In genomic region chr14:50744242-50744641, GRCh38 we compare ENCODE assay signal across 20 cellular contexts.
"Had no signal": no experiment of that assay in that cellular context is flagged by ENCODE, and none has a peak within 500 bp of the region (broad histone marks: within the 10 kb centered on the region; RNA-seq: fewer than 3 reads in every experiment).

No MANE protein-coding gene starts in this region.

- H3K27me3 Mint-ChIP-seq: brain, progenitor cell of endocrine pancreas had no signal

- H3K4me1 Mint-ChIP-seq: brain, natural killer cell had no signal

- H3K27ac Mint-ChIP-seq: activated naive CD4-positive, alpha-beta T cell treated with anti-CD3 and anti-CD28 coated beads, Interleukin-2, amount 50 U/mL, for 72 hours; natural killer cell; progenitor cell of endocrine pancreas had no signal

- H3K4me3 ChIP-seq: heart left ventricle, lung, mucosa of descending colon, stomach, thyroid gland had no signal

- H3K4me3 Mint-ChIP-seq: brain, natural killer cell had no signal

- H3K9me3 ChIP-seq: heart left ventricle, mucosa of descending colon, stomach, thyroid gland had no signal

- H3K27me3 ChIP-seq: heart left ventricle, stomach, thyroid gland had no signal

- H3K9me3 Mint-ChIP-seq: activated naive CD4-positive, alpha-beta T cell treated with anti-CD3 and anti-CD28 coated beads, Interleukin-2, amount 50 U/mL, for 72 hours; natural killer cell had no signal

- DNase-seq: activated CD4-positive, alpha-beta T cell treated with anti-CD3 and anti-CD28 coated beads for 1 hour; activated CD4-positive, alpha-beta T cell treated with anti-CD3 and anti-CD28 coated beads, Interleukin-2, amount 50 U/mL, for 4 hours; activated effector memory CD4-positive, alpha-beta T cell treated with Interleukin-2 at 50 U/mL for 16 hours; amniotic stem cell; effector memory CD4-positive, alpha-beta T cell; heart left ventricle; mucosa of descending colon; natural killer cell; nucleus accumbens; right cardiac atrium; small intestine; stimulated activated CD4-positive, alpha-beta T cell treated with anti-CD3 and anti-CD28 coated beads, Interleukin-4, amount 100 ng/mL, for 4 hours; stimulated activated CD8-positive, alpha-beta memory T cell treated with anti-CD3 and anti-CD28 coated beads, Interleukin-4, amount 100 ng/mL, for 48 hours; stomach; T1000; thyroid gland had no signal

- H3K4me1 ChIP-seq: thyroid gland had no signal

- H3K27ac ChIP-seq: heart left ventricle, thyroid gland had no signal

- ATAC-seq: activated naive CD4-positive, alpha-beta T cell treated with anti-CD3 and anti-CD28 coated beads, Interleukin-2, amount 50 U/mL, for 72 hours; heart left ventricle; mucosa of descending colon; natural killer cell; right cardiac atrium had no signal
